Comparison of ENCODE assay signal across 18 cellular contexts in the genomic region with DNA sequence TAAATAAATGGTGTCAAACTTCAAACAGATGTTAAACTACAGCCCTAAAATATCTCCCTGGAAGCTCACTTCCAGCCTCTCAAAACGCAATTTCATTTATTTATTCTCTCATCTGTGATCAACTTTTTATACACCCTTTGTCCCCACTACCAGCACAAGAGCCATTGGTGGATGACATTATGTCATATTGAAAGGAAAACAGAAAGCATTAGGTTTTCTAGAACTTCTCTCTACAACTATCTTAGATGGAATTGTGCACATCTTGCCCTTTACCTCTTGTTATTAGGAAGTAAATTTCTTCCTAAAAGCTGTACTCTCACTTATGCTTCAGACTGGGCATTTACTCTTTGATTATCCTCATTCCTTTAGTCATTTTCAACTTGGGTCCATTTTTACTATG.
DNase-seq lines count a peak whose midpoint lies in the region; ATAC-seq, FAIRE-seq and TF ChIP-seq lines count a peak whose summit lies in the region.
"Had no signal": no experiment of that assay in that cellular context is flagged by ENCODE, and none has a peak within 500 bp of the region (broad histone marks: within the 10 kb centered on the region; RNA-seq: fewer than 3 reads in every experiment).

No MANE protein-coding gene starts in this region.

- H3K4me2 ChIP-seq in GM23248 (ENCODE audit: unreplicated experiment) (no peak overlapping the region), OCI-LY1 (ENCODE audit: low read length) (no peak overlapping the region)

- H2AFZ ChIP-seq in GM23248, result peak overlapping the region; percentile 67
- H2AFZ ChIP-seq in OCI-LY1 (ENCODE audit: low read length), result peak overlapping the region; percentile 93; the same call in 1 of the 2 replicates

- H3K9ac ChIP-seq in GM23248, result no peak overlapping the region
- H3K9ac ChIP-seq in OCI-LY1 (ENCODE audit: low read length), result no peak overlapping the region

- in situ Hi-C loops in GM23248 (cut with MboI), result no loop called here

- H3K36me3 ChIP-seq in GM23248 (ENCODE audit: low read depth), result no peaks in the 10 kb centered on the region
- no peaks in the 10 kb centered on the region for H3K36me3 ChIP-seq in OCI-LY1 (ENCODE audit: insufficient read depth, low read length)

- peak overlapping the region; percentile 1 for H3K27ac Mint-ChIP-seq in memory B cell
- H3K27ac Mint-ChIP-seq: B cell; CD4-positive, alpha-beta T cell; H9 had no signal

- no peak overlapping the region for H3K4me3 Mint-ChIP-seq in memory B cell
- H3K4me3 Mint-ChIP-seq: B cell; CD4-positive, alpha-beta T cell; H9 had no signal

- H3K4me1 ChIP-seq in GM23248 (ENCODE audit: insufficient read depth), result no peaks in the 10 kb centered on the region
- H3K4me1 ChIP-seq in OCI-LY1 (ENCODE audit: insufficient read depth, low read length, severe bottlenecking), result no peaks in the 10 kb centered on the region

- H3F3A ChIP-seq in GM23248 (ENCODE audit: insufficient read depth) (no peaks in the 10 kb centered on the region), OCI-LY1 (ENCODE audit: insufficient read depth, low read length) (0 out of 2 replicates have a peak, but pooled peaks cover 3% of the 10 kb centered on the region)

- H3K27me3 ChIP-seq in GM23248 (replicated peaks; ENCODE audit: insufficient read depth) (no peaks in the 10 kb centered on the region), OCI-LY1 (ENCODE audit: insufficient read depth, low read length) (no peaks in the 10 kb centered on the region)

- no peak for DNase-seq in GM23248
- no peak for DNase-seq in memory B cell (ENCODE audit: low spot score in 2 of 2)
- no peak for DNase-seq in GM19239 (ENCODE audit: insufficient read length, low spot score)
- DNase-seq in MV-4-11 (lab: John Stamatoyannopoulos, UW), result no peak
- DNase-seq in NCI-H526 treated with DMSO at 0.1 percent for 48 hours (lab: John Stamatoyannopoulos, UW), result no peak
- DNase-seq: C1 segment of cervical spinal cord; CD4-positive, alpha-beta T cell; DMS79 treated with DMSO at 0.1 percent for 48 hours; EL; GOT3; H9 had no signal

- no peaks in the 10 kb centered on the region for H3K9me3 ChIP-seq in GM23248 (ENCODE audit: low read depth)
- no peaks in the 10 kb centered on the region for H3K9me3 ChIP-seq in OCI-LY1 (ENCODE audit: low read length)

- H3K27me3 Mint-ChIP-seq in memory B cell, result no peaks in the 10 kb centered on the region
- H3K27me3 Mint-ChIP-seq: B cell; CD4-positive, alpha-beta T cell had no signal

- no peak for ATAC-seq in memory B cell (ENCODE audit: low read depth)
- no peak for ATAC-seq in HG03432 (IDR thresholded peaks at IDR 0.05; ENCODE audit: unreplicated experiment)
- ATAC-seq: K562 had no signal

- H3K27ac ChIP-seq in GM23248 (no peak overlapping the region), OCI-LY1 (ENCODE audit: low read depth, low read length, poor library complexity, severe bottlenecking) (no peak overlapping the region)

- no peaks in the 10 kb centered on the region for H3K36me3 Mint-ChIP-seq in memory B cell

- H3K79me2 ChIP-seq in GM23248 (ENCODE audit: insufficient read depth) (no peaks in the 10 kb centered on the region), OCI-LY1 (ENCODE audit: insufficient read depth, low read length) (no peaks in the 10 kb centered on the region)

- H3K4me3 ChIP-seq in GM23248 (no peak overlapping the region), OCI-LY1 (ENCODE audit: low read depth, low read length, poor library complexity, severe bottlenecking) (no peak overlapping the region)
- H3K4me3 ChIP-seq: K562 had no signal

- no peak for TF ChIP-seq CTCF in OCI-LY1 (IDR thresholded peaks at IDR 0.05; ENCODE audit: low read length)

- no peak for FAIRE-seq in GM19239 (lab: Jason Lieb, UNC)
- FAIRE-seq: A204.1, G401.6, GM12891, K562 had no signal

- peaks cover 8% of the 10 kb centered on the region for H3K4me1 Mint-ChIP-seq in memory B cell

- H3K9me3 Mint-ChIP-seq in memory B cell, result peaks cover 9% of the 10 kb centered on the region
- H3K9me3 Mint-ChIP-seq: CD4-positive, alpha-beta T cell had no signal

- 31 to 38% methylated on average over 1 of the region's 1 CpG for WGBS in GM23248 (ENCODE audit: low coverage in 1 of 2, low lambda C conversion rate in 2 of 2, missing lambda C conversion rate in 2 of 2), 2 experiments

- H4K20me1 ChIP-seq in GM23248 (ENCODE audit: insufficient read depth) (no peaks in the 10 kb centered on the region), OCI-LY1 (ENCODE audit: insufficient read depth, low read length) (no peaks in the 10 kb centered on the region)

- H3K9me2 ChIP-seq in GM23248 (ENCODE audit: insufficient read depth) (no peaks in the 10 kb centered on the region), OCI-LY1 (ENCODE audit: low read depth, low read length) (no peaks in the 10 kb centered on the region)
